ENCODE assay signal across 8 cellular contexts in genomic region chr1:167797005-167797404, GRCh38.
A peak's percentile ranks its signal among the peaks of the same experiment; 100 is the strongest.
DNase-seq lines count a peak whose midpoint lies in the region; ATAC-seq and TF ChIP-seq lines count a peak whose summit lies in the region.

No MANE protein-coding gene starts in this region.

- BruUV-seq in Calu3 (replicated peaks; lab: Mats Ljungman, UMichigan), result no TSS peak

- H3K27me3 ChIP-seq in liver (ENCODE audit: control insufficient read depth in 4 of 4, insufficient read depth in 4 of 4, low read length in 3 of 4), result no peaks in the 10 kb centered on the region
- H3K27me3 ChIP-seq in tibial artery, result no peaks in the 10 kb centered on the region

- H3K4me1 Mint-ChIP-seq in Calu3 (ENCODE audit: low read depth, unreplicated experiment) (peaks cover 10% of the 10 kb centered on the region), T-cell (peaks cover under 1 to 6% (median 3%) of the 10 kb centered on the region in 3 donors)

- H3K4me3 ChIP-seq in NB4 (ENCODE audit: low read depth, low read length) (no peak overlapping the region), choroid plexus epithelial cell (ENCODE audit: low read depth, low read length) (no peak overlapping the region), liver (ENCODE audit: low read depth in 1 of 3, low read length in 3 of 3) (no peak overlapping the region), tibial artery (no peak overlapping the region)

- 24% methylated on average over 2 of the region's 2 CpGs for WGBS in liver

- POLR2A ChIA-PET in T-cell (lab: Charles Lee), result no interaction called here

- H3K9me3 Mint-ChIP-seq in Calu3 (ENCODE audit: low read depth, unreplicated experiment), result no peaks in the 10 kb centered on the region
- H3K9me3 Mint-ChIP-seq in T-cell, result no peaks in the 10 kb centered on the region

- H3K4me1 ChIP-seq in liver (ENCODE audit: control insufficient read depth in 4 of 4, insufficient read depth in 4 of 4, low read length in 3 of 4), result no peaks in the 10 kb centered on the region
- H3K4me1 ChIP-seq in tibial artery, result peaks cover 0 to 31% (median 8%) of the 10 kb centered on the region in 4 donors

- intact Hi-C loops in Calu3 (cut with micrococcal nuclease; ENCODE audit: unreplicated experiment), result no loop called here
- intact Hi-C loops in tibial artery (cut with DNase I; ENCODE audit: low total_unique reads), result loop anchor here (10.0 kb wide), 1 partner anchor 192 kb away; no protein-coding TSS in a partner anchor

- peaks cover 12% of the 10 kb centered on the region for H3K36me3 Mint-ChIP-seq in Calu3 (ENCODE audit: insufficient read depth, unreplicated experiment)
- H3K36me3 Mint-ChIP-seq in T-cell, result no peaks in the 10 kb centered on the region

- ATAC-seq in T-cell (replicated peaks in 1 of 4), result no peak
- ATAC-seq in HG03432 (IDR thresholded peaks at IDR 0.05; ENCODE audit: unreplicated experiment), result no peak

- H3K27me3 Mint-ChIP-seq in Calu3 (ENCODE audit: unreplicated experiment) (no peaks in the 10 kb centered on the region), T-cell (no peaks in the 10 kb centered on the region)

- DNase-seq in Calu3 (peak; percentile 48), NB4 (ENCODE audit: low read depth) (peak; percentile 96), choroid plexus epithelial cell (ENCODE audit: low read depth) (peak; percentile 99), tibial artery (peak; percentile 90), T-cell (no peak), NCI-H2107 treated with DMSO at 0.1 percent for 48 hours (lab: John Stamatoyannopoulos, UW; ENCODE audit: unreplicated experiment) (no peak)

- no peak overlapping the region for H3K4me3 Mint-ChIP-seq in Calu3 (ENCODE audit: low read depth, unreplicated experiment)
- H3K4me3 Mint-ChIP-seq in T-cell, result no peak overlapping the region

- TF ChIP-seq CTCF in Calu3 (IDR thresholded peaks at IDR 0.05; ENCODE audit: unreplicated experiment) (no peak), NB4 (IDR thresholded peaks at IDR 0.05; ENCODE audit: low read depth, low read length) (peak; percentile 18), choroid plexus epithelial cell (conservative IDR thresholded peaks at IDR 0.05; ENCODE audit: low read depth, low read length) (peak; percentile 26), liver (IDR thresholded peaks at IDR 0.05; ENCODE audit: low read depth, low read length, missing input control) (no peak), tibial artery (IDR thresholded peaks at IDR 0.05) (no peak)

- H3K36me3 ChIP-seq in liver (ENCODE audit: control insufficient read depth in 4 of 4, insufficient read depth in 3 of 4, low read depth in 1 of 4, low read length in 3 of 4) (no peaks in the 10 kb centered on the region), tibial artery (no peaks in the 10 kb centered on the region)

- no peak for TF ChIP-seq POLR2A in NB4 (IDR thresholded peaks at IDR 0.05; ENCODE audit: extremely low read depth, insufficient read length)

- peak overlapping the region in 1 of 2 donors; percentile 10 for H3K27ac ChIP-seq in liver (ENCODE audit: low read depth in 1 of 2, low read length in 2 of 2)
- H3K27ac ChIP-seq in tibial artery, result peak overlapping the region; percentile 61 to 74

- H3K27ac Mint-ChIP-seq in Calu3 (ENCODE audit: unreplicated experiment), result no peak overlapping the region
- no peak overlapping the region for H3K27ac Mint-ChIP-seq in T-cell

- no peaks in the 10 kb centered on the region for H3K9me3 ChIP-seq in liver (ENCODE audit: control insufficient read depth in 4 of 4, low read length in 3 of 4)
- no peaks in the 10 kb centered on the region for H3K9me3 ChIP-seq in tibial artery

- CTCF ChIA-PET in Calu3 (lab: Charles Lee), result interaction anchor here (0.7 to 1.2 kb wide), 3 partner anchors 73 to 525 kb away, joined by 3 to 9 read pairs (median 4); no protein-coding TSS in a partner anchor
- CTCF ChIA-PET in T-cell (lab: Charles Lee), result interaction anchor here in 1 of 2 donors (0.5 kb wide), 1 partner anchor 962 kb away, joined by 3 read pairs; no protein-coding TSS in a partner anchor

- TF ChIP-seq RAD21 in liver (IDR thresholded peaks at IDR 0.05), result peak in 1 of 2 donors; percentile 31

- H3K9ac ChIP-seq in liver (ENCODE audit: low read depth in 1 of 2, low read length in 2 of 2), result no peak overlapping the region

TF ChIP-seq in liver, 16 proteins besides CTCF, POLR2A, EP300 and RAD21:
- TF ChIP-seq, protein P1, sequence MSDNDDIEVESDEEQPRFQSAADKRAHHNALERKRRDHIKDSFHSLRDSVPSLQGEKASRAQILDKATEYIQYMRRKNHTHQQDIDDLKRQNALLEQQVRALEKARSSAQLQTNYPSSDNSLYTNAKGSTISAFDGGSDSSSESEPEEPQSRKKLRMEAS (IDR thresholded peaks at IDR 0.05), result no peak
- peak; percentile 57 for TF ChIP-seq NR2F2 (IDR thresholded peaks at IDR 0.05)
TF ChIP-seq in liver: peak in this region for 1.

Comparison
In these comparisons a context has a peak if more than half of its experiments do, and no peak if none do; other contexts are left out.
1. DNase-seq: peak in Calu3 (single experiment), NB4 (single experiment), choroid plexus epithelial cell (single experiment) and tibial artery (2 of 2); none in T-cell (0 of 34) and NCI-H2107 treated with DMSO at 0.1 percent for 48 hours (single experiment).
2. CTCF ChIP-seq: peak in NB4 (single experiment) and choroid plexus epithelial cell (single experiment); none in Calu3 (single experiment), liver (single experiment) and tibial artery (0 of 2).